1 cellular context compared by ENCODE assay signal in genomic region chr19:7871530-7872305, GRCh38.
TF ChIP-seq lines count a peak whose summit lies in the region.

No MANE protein-coding gene starts in this region.

TF ChIP-seq in HepG2, 621 proteins besides CTCF, POLR2A, EP300 and RAD21 (continued from another document and continues in another):
- no peak for TF ChIP-seq ZNF597 (CRISPR knock-in tag; IDR thresholded peaks at IDR 0.05)
- no peak for TF ChIP-seq AHDC1 (CRISPR knock-in tag; IDR thresholded peaks at IDR 0.05; ENCODE audit: borderline replicate concordance)
- TF ChIP-seq ARID4A (CRISPR knock-in tag; IDR thresholded peaks at IDR 0.05; ENCODE audit: borderline replicate concordance) = peak; percentile 67
- TF ChIP-seq DNMT3B (CRISPR knock-in tag; conservative IDR thresholded peaks at IDR 0.05) = no peak
- no peak for TF ChIP-seq CBX1 (IDR thresholded peaks at IDR 0.05; ENCODE audit: low read depth)
- TF ChIP-seq ZNF724P (CRISPR knock-in tag; IDR thresholded peaks at IDR 0.05; ENCODE audit: borderline replicate concordance) = 0 out of 2 replicates have a peak, but pooled peaks have one; percentile 35
- no peak for TF ChIP-seq ZFP1 (CRISPR knock-in tag; IDR thresholded peaks at IDR 0.05)
- TF ChIP-seq CCAR2 (optimal IDR thresholded peaks at IDR 0.05; ENCODE audit: low read depth, low read length) = no peak
- no peak for TF ChIP-seq NAIF1 (CRISPR knock-in tag; IDR thresholded peaks at IDR 0.05; ENCODE audit: borderline replicate concordance)
- no peak for TF ChIP-seq ZNF256 (CRISPR knock-in tag; conservative IDR thresholded peaks at IDR 0.05)
- TF ChIP-seq ATF7-NPFF (CRISPR knock-in tag; IDR thresholded peaks at IDR 0.05; ENCODE audit: low read depth) = no peak
- TF ChIP-seq E2F1 (CRISPR knock-in tag; IDR thresholded peaks at IDR 0.05) = no peak
- TF ChIP-seq ZNF513 (CRISPR knock-in tag; conservative IDR thresholded peaks at IDR 0.05) = no peak
- no peak for TF ChIP-seq CHD4 (IDR thresholded peaks at IDR 0.05; ENCODE audit: borderline replicate concordance, low read length)
- TF ChIP-seq ZNF792 (CRISPR knock-in tag; IDR thresholded peaks at IDR 0.05) = 0 out of 2 replicates have a peak, but pooled peaks have one; percentile 18
- no peak for TF ChIP-seq EEA1 (CRISPR knock-in tag; IDR thresholded peaks at IDR 0.05; ENCODE audit: borderline replicate concordance)
- no peak for TF ChIP-seq CBFB (CRISPR knock-in tag; IDR thresholded peaks at IDR 0.05)
- no peak for TF ChIP-seq ZBTB38 (CRISPR knock-in tag; IDR thresholded peaks at IDR 0.05)
- 0 out of 2 replicates have a peak, but pooled peaks have one; percentile 43 for TF ChIP-seq NR0B2 (CRISPR knock-in tag; IDR thresholded peaks at IDR 0.05)
- no peak for TF ChIP-seq MIXL1 (CRISPR knock-in tag; IDR thresholded peaks at IDR 0.05)
- TF ChIP-seq CCDC6 (CRISPR knock-in tag; IDR thresholded peaks at IDR 0.05) = no peak
- no peak; the same call in 1 of the 2 replicates for TF ChIP-seq RXRA (CRISPR knock-in tag; IDR thresholded peaks at IDR 0.05)
- no peak for TF ChIP-seq ZNF484 (CRISPR knock-in tag; IDR thresholded peaks at IDR 0.05; ENCODE audit: borderline replicate concordance, low read depth)
- no peak for TF ChIP-seq CAMTA2 (CRISPR knock-in tag; IDR thresholded peaks at IDR 0.05; ENCODE audit: borderline replicate concordance)
- TF ChIP-seq CSRNP1 (CRISPR knock-in tag; IDR thresholded peaks at IDR 0.05) = 0 out of 2 replicates have a peak, but pooled peaks have one; percentile 59
- TF ChIP-seq MAFF (IDR thresholded peaks at IDR 0.05; ENCODE audit: low read depth, low read length) = no peak
- no peak for TF ChIP-seq NR3C1 (CRISPR knock-in tag; IDR thresholded peaks at IDR 0.05)
- no peak for TF ChIP-seq ZFP62 (CRISPR knock-in tag; IDR thresholded peaks at IDR 0.05)
- TF ChIP-seq MTA1 (CRISPR knock-in tag; IDR thresholded peaks at IDR 0.05; ENCODE audit: borderline replicate concordance) = peak; percentile 37; the same call in 1 of the 2 replicates
- no peak for TF ChIP-seq MED8 (CRISPR knock-in tag; IDR thresholded peaks at IDR 0.05; ENCODE audit: insufficient replicate concordance)
- TF ChIP-seq NFE2L1 (CRISPR knock-in tag; IDR thresholded peaks at IDR 0.05; ENCODE audit: borderline replicate concordance) = no peak
- TF ChIP-seq ZNF354B (CRISPR knock-in tag; IDR thresholded peaks at IDR 0.05) = no peak
- TF ChIP-seq ZFYVE20 (CRISPR knock-in tag; IDR thresholded peaks at IDR 0.05; ENCODE audit: borderline replicate concordance, low read depth) = no peak
- TF ChIP-seq RARG (CRISPR knock-in tag; IDR thresholded peaks at IDR 0.05; ENCODE audit: low read depth) = no peak
- no peak for TF ChIP-seq TBX3 (IDR thresholded peaks at IDR 0.05; ENCODE audit: borderline replicate concordance)
- TF ChIP-seq FOXJ3 (CRISPR knock-in tag; IDR thresholded peaks at IDR 0.05; ENCODE audit: borderline replicate concordance) = no peak
- no peak for TF ChIP-seq ZNF770 (CRISPR knock-in tag; IDR thresholded peaks at IDR 0.05)
- no peak for TF ChIP-seq NFIC (IDR thresholded peaks at IDR 0.05; ENCODE audit: low read length)
- TF ChIP-seq ZNF138 (CRISPR knock-in tag; IDR thresholded peaks at IDR 0.05; ENCODE audit: low read depth) = no peak
- no peak for TF ChIP-seq SOX5 (CRISPR knock-in tag; IDR thresholded peaks at IDR 0.05; ENCODE audit: borderline replicate concordance)
- TF ChIP-seq CEBPG (CRISPR knock-in tag; IDR thresholded peaks at IDR 0.05) = no peak
- TF ChIP-seq ISL2 (CRISPR knock-in tag; IDR thresholded peaks at IDR 0.05) = no peak
- no peak for TF ChIP-seq RBM22 (optimal IDR thresholded peaks at IDR 0.05; ENCODE audit: low read length)
- no peak for TF ChIP-seq STAT6 (CRISPR knock-in tag; IDR thresholded peaks at IDR 0.05; ENCODE audit: borderline replicate concordance)
